Comparison of ENCODE assay signal across 18 cellular contexts in the genomic region with DNA sequence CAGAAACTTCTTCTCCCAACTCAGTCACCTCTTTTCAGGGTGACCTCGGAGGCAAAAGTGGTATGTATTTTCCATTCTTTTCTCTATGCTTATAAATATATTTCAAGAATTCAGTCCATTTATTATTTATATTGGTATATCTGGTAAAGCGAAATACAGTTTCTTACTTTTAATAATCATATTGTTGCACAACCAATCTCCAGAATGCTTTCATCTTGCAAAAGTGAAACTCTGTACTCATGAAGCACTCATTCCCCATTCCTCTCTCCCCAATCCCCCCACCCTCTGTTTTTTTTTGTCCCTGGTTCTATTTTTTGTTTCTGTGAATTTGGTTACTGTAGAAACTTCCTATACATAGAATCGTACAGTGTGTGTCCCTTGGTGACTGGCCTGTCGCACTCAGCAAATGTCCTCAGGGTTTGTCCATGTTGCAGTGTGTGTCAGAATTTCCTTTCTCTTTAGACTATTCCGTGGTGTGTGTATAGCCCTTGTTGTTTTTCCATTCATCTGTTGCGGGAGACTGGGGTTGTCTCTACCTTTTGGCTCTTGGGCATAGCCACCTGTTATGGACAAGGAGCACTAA. TPM values are rescaled to one million over a fixed set of nuclear protein-coding genes. Genes with fewer than 3 reads are reported as not detected.
DNase-seq lines count a peak whose midpoint lies in the region; ATAC-seq, FAIRE-seq and TF ChIP-seq lines count a peak whose summit lies in the region.
"Had no signal": no experiment of that assay in that cellular context is flagged by ENCODE, and none has a peak within 500 bp of the region (broad histone marks: within the 10 kb centered on the region; RNA-seq: fewer than 3 reads in every experiment).

No MANE protein-coding gene starts in this region.

- CTCF ChIA-PET in activated CD4-positive, alpha-beta T cell treated with anti-CD3 and anti-CD28 coated beads, Interleukin-2, amount 10 ng/mL, durations not matched to agents 7 days and 5 days (lab: Charles Lee): interaction anchor here (1.0 kb wide), 1 partner anchor 22 kb away, joined by 3 read pairs; no protein-coding TSS in a partner anchor

- peaks cover 30% of the 10 kb centered on the region for H3K4me1 Mint-ChIP-seq in T-helper 1 cell treated with Interleukin-12 subunit alpha and Interleukin-12 subunit beta and Interleukin-4 antibody, amounts not matched to agents 30 μg/mL and 1 μg/mL, for 36 hours (ENCODE audit: low read depth)
- peaks cover 44% of the 10 kb centered on the region for H3K4me1 Mint-ChIP-seq in activated CD4-positive, alpha-beta T cell treated with anti-CD3 and anti-CD28 coated beads, Interleukin-2, amount 10 ng/mL, durations not matched to agents 7 days and 5 days

- peaks cover 60% of the 10 kb centered on the region for H3K27me3 Mint-ChIP-seq in T-helper 1 cell treated with Interleukin-12 subunit alpha and Interleukin-12 subunit beta and Interleukin-4 antibody, amounts not matched to agents 30 μg/mL and 1 μg/mL, for 36 hours (ENCODE audit: low read depth)
- H3K27me3 Mint-ChIP-seq in activated CD4-positive, alpha-beta T cell treated with anti-CD3 and anti-CD28 coated beads, Interleukin-2, amount 10 ng/mL, durations not matched to agents 7 days and 5 days: peaks cover 16% of the 10 kb centered on the region

- ATAC-seq in left lung: peak; percentile 51
- no peak for ATAC-seq in pancreas
- no peak for ATAC-seq in HG02870 (IDR thresholded peaks at IDR 0.05; ENCODE audit: unreplicated experiment)

- peaks cover 1% of the 10 kb centered on the region for H3K36me3 Mint-ChIP-seq in T-helper 1 cell treated with Interleukin-12 subunit alpha and Interleukin-12 subunit beta and Interleukin-4 antibody, amounts not matched to agents 30 μg/mL and 1 μg/mL, for 36 hours (ENCODE audit: low read depth)
- H3K36me3 Mint-ChIP-seq in activated CD4-positive, alpha-beta T cell treated with anti-CD3 and anti-CD28 coated beads, Interleukin-2, amount 10 ng/mL, durations not matched to agents 7 days and 5 days (ENCODE audit: low read depth): no peaks in the 10 kb centered on the region

- H3K9me3 Mint-ChIP-seq in T-helper 1 cell treated with Interleukin-12 subunit alpha and Interleukin-12 subunit beta and Interleukin-4 antibody, amounts not matched to agents 30 μg/mL and 1 μg/mL, for 36 hours: no peaks in the 10 kb centered on the region
- H3K9me3 Mint-ChIP-seq in activated CD4-positive, alpha-beta T cell treated with anti-CD3 and anti-CD28 coated beads, Interleukin-2, amount 10 ng/mL, durations not matched to agents 7 days and 5 days: no peaks in the 10 kb centered on the region

- H3K36me3 ChIP-seq in left lung (no peaks in the 10 kb centered on the region), pancreas (no peaks in the 10 kb centered on the region)
- H3K36me3 ChIP-seq: esophagus muscularis mucosa, tibial nerve had no signal

- TF ChIP-seq CTCF in GM12865 (IDR thresholded peaks at IDR 0.05; ENCODE audit: insufficient read depth, low read depth, low read length, missing control alignments): no peak
- TF ChIP-seq CTCF in left lung (IDR thresholded peaks at IDR 0.05): no peak
- no peak for TF ChIP-seq CTCF in pancreas (IDR thresholded peaks at IDR 0.05)

- POLR2A ChIA-PET in activated CD4-positive, alpha-beta T cell treated with anti-CD3 and anti-CD28 coated beads, Interleukin-2, amount 10 ng/mL, durations not matched to agents 7 days and 5 days (lab: Charles Lee): no interaction called here

- no peak overlapping the region for H3K27ac Mint-ChIP-seq in T-helper 1 cell treated with Interleukin-12 subunit alpha and Interleukin-12 subunit beta and Interleukin-4 antibody, amounts not matched to agents 30 μg/mL and 1 μg/mL, for 36 hours
- H3K27ac Mint-ChIP-seq in activated CD4-positive, alpha-beta T cell treated with anti-CD3 and anti-CD28 coated beads, Interleukin-2, amount 10 ng/mL, durations not matched to agents 7 days and 5 days: peak overlapping the region; percentile 92

- WGBS in pancreas, 2 donors: 65 to 75% methylated on average over 6 of the region's 6 CpGs

- no peak for DNase-seq in T-helper 1 cell
- peak; percentile 37 for DNase-seq in GM12865 (ENCODE audit: low read depth)
- DNase-seq in activated CD4-positive, alpha-beta T cell treated with anti-CD3 and anti-CD28 coated beads, Interleukin-2, amount 10 ng/mL, durations not matched to agents 7 days and 5 days: no peak
- no peak for DNase-seq in left lung
- no peak for DNase-seq in pancreas
- DNase-seq in activated CD8-positive, alpha-beta memory T cell treated with anti-CD3 and anti-CD28 coated beads, Interleukin-2, amount 50 U/mL, for 48 hours: no peak
- DNase-seq: dermis blood vessel endothelial cell, Karpas-422, kidney glomerular epithelial cell, NCI-H2029 had no signal

- FAIRE-seq in pancreas (lab: Jason Lieb, UNC): no peak

- H3K27me3 ChIP-seq in left lung (no peaks in the 10 kb centered on the region), pancreas (no peaks in the 10 kb centered on the region)
- H3K27me3 ChIP-seq: esophagus muscularis mucosa, tibial nerve had no signal

- H3K9me3 ChIP-seq in left lung (no peaks in the 10 kb centered on the region), pancreas (no peaks in the 10 kb centered on the region)
- H3K9me3 ChIP-seq: esophagus muscularis mucosa, tibial nerve had no signal

- peak overlapping the region; percentile 9 for H3K4me3 Mint-ChIP-seq in T-helper 1 cell treated with Interleukin-12 subunit alpha and Interleukin-12 subunit beta and Interleukin-4 antibody, amounts not matched to agents 30 μg/mL and 1 μg/mL, for 36 hours
- H3K4me3 Mint-ChIP-seq in activated CD4-positive, alpha-beta T cell treated with anti-CD3 and anti-CD28 coated beads, Interleukin-2, amount 10 ng/mL, durations not matched to agents 7 days and 5 days: peak overlapping the region; percentile 23

- intact Hi-C loops in left lung (cut with DNase I): no loop called here
- intact Hi-C loops in pancreas (cut with DNase I): no loop called here

- H3K27ac ChIP-seq in left lung (peak overlapping the region in 1 of 2 donors; percentile 80), pancreas (no peak overlapping the region)
- H3K27ac ChIP-seq: 22Rv1 had no signal

- H3K4me1 ChIP-seq in left lung (peaks cover 0 to 45% of the 10 kb centered on the region in 2 donors), pancreas (no peaks in the 10 kb centered on the region)
- H3K4me1 ChIP-seq: esophagus muscularis mucosa, tibial nerve had no signal

- no peak overlapping the region for H3K4me3 ChIP-seq in GM12865 (ENCODE audit: low read depth, low read length)
- H3K4me3 ChIP-seq in left lung: no peak overlapping the region
- H3K4me3 ChIP-seq in pancreas: no peak overlapping the region
- H3K4me3 ChIP-seq: esophagus muscularis mucosa, tibial nerve had no signal

RNA-seq across cellular contexts. Expression of a gene that starts 7.9 kb away (rescaled TPM):
- total RNA-seq in activated CD4-positive, alpha-beta T cell treated with anti-CD3 and anti-CD28 coated beads, Interleukin-2, amount 10 ng/mL, durations not matched to agents 7 days and 5 days: 1 to 10 TPM; 1.4 to 2.5 TPM
- total RNA-seq in left lung: 1 to 10 TPM; 2.0 to 6.6 TPM
- total RNA-seq in pancreas: 1 to 10 TPM in 2 of 6 donors, under 1 TPM in 4; 0.09 to 3.8 (median 0.68) TPM
- under 1 TPM; 0.19 to 0.38 TPM for polyA plus RNA-seq in pancreas
- total RNA-seq: dermis blood vessel endothelial cell, G401, myocyte had no signal

RNA-seq across cellular contexts. Expression of a gene that starts 49.8 kb away (rescaled TPM):
- total RNA-seq in activated CD4-positive, alpha-beta T cell treated with anti-CD3 and anti-CD28 coated beads, Interleukin-2, amount 10 ng/mL, durations not matched to agents 7 days and 5 days: not detected
- total RNA-seq in left lung: not detected
- not detected for total RNA-seq in pancreas
- polyA plus RNA-seq in pancreas: not detected
- total RNA-seq: esophagus muscularis mucosa, G401, myocyte, SK-MEL-5, tibial nerve had no signal
